Comparison of ENCODE assay signal across 23 cellular contexts in genomic region chr7:135782377-135782776, GRCh38. TPM values are rescaled to one million over a fixed set of nuclear protein-coding genes. Genes with fewer than 3 reads are reported as not detected.
A peak's percentile ranks its signal among the peaks of the same experiment; 100 is the strongest.
DNase-seq lines count a peak whose midpoint lies in the region; ATAC-seq, FAIRE-seq and TF ChIP-seq lines count a peak whose summit lies in the region.
"Had no signal": no experiment of that assay in that cellular context is flagged by ENCODE, and none has a peak within 500 bp of the region (broad histone marks: within the 10 kb centered on the region; RNA-seq: fewer than 3 reads in every experiment).

No MANE protein-coding gene starts in this region.

- FAIRE-seq in K562 (lab: Jason Lieb, UNC) = no peak
- FAIRE-seq: A204.1, D721Med, G401.6, GM12891, GM19239, HTR-8/SVneo had no signal

- H3K9ac ChIP-seq in K562 (ENCODE audit: insufficient read depth in 1 of 2, low read depth in 2 of 2, low read length in 2 of 2) = no peak overlapping the region
- H3K9ac ChIP-seq: GM23248 had no signal

- in situ Hi-C loops in K562 (cut with MboI) = no loop called here

- DNase-seq in left ventricle myocardium superior = no peak
- DNase-seq in left cardiac atrium = no peak
- DNase-seq in K562 (ENCODE audit: extremely low read depth in 1 of 4, low spot score in 3 of 4) = no peak
- DNase-seq in osteoblast (ENCODE audit: insufficient read length, low spot score, missing footprints) = no peak
- no peak for DNase-seq in dermis blood vessel endothelial cell
- DNase-seq in NCI-H748 treated with DMSO at 0.1 percent for 48 hours (lab: John Stamatoyannopoulos, UW) = no peak
- no peak for DNase-seq in mesenteric fat pad (ENCODE audit: low spot score)
- DNase-seq: ACHN; AML-193; Caco-2; CD4-positive, alpha-beta T cell; GM23248; H7; HFFc6; IMR-90 had no signal

- POLR2A ChIA-PET in K562 (lab: Yijun Ruan, JAX) = interaction anchor here (1.9 kb wide), 1 partner anchor 10 kb away, joined by 6 read pairs; no protein-coding TSS in a partner anchor

- no peaks in the 10 kb centered on the region for H3K36me3 ChIP-seq in K562 (ENCODE audit: control insufficient read depth, insufficient read depth, low read length)
- no peaks in the 10 kb centered on the region for H3K36me3 ChIP-seq in osteoblast (ENCODE audit: insufficient read depth, low read length)

- intact Hi-C loops in left ventricle myocardium superior (cut with micrococcal nuclease) = no loop called here
- intact Hi-C loops in left cardiac atrium (cut with DNase I) = no loop called here
- intact Hi-C loops in K562 (cut with micrococcal nuclease) = loop anchor here (5.0 kb wide), 1 partner anchor 110 kb away; no protein-coding TSS in a partner anchor

- H3K27me3 ChIP-seq in K562 (ENCODE audit: control insufficient read depth in 2 of 2, insufficient read depth in 2 of 2, low read length in 2 of 2) = peaks cover 28 to 30% of the 10 kb centered on the region in 2 experiments
- no peaks in the 10 kb centered on the region for H3K27me3 ChIP-seq in osteoblast (ENCODE audit: insufficient read depth, low read length)

- 2% methylated on average over 9 of the region's 9 CpGs for WGBS in K562 (ENCODE audit: insufficient coverage, low coverage, missing lambda C conversion rate)

- H3K27ac ChIP-seq in K562 (ENCODE audit: extremely low read depth, low read depth, low read length) (no peak overlapping the region), osteoblast (ENCODE audit: low read depth, low read length) (no peak overlapping the region)
- H3K27ac ChIP-seq: C4-2B, GM23248 had no signal

- no peak for TF ChIP-seq POLR2A in K562 (conservative IDR thresholded peaks at IDR 0.05)

- H3K79me2 ChIP-seq in K562 (ENCODE audit: control insufficient read depth, insufficient read depth, low read length) (no peaks in the 10 kb centered on the region), osteoblast (ENCODE audit: insufficient read depth, low read length) (no peaks in the 10 kb centered on the region)

- H2AFZ ChIP-seq in K562 (ENCODE audit: low read depth, low read length) = no peak overlapping the region
- peak overlapping the region; percentile 6 for H2AFZ ChIP-seq in osteoblast (ENCODE audit: low read length)
- H2AFZ ChIP-seq: GM23248 had no signal

- H3K9me3 ChIP-seq in K562 (replicated peaks; ENCODE audit: control insufficient read depth, insufficient read depth, low read depth, low read length) (peaks cover 2% of the 10 kb centered on the region; the same call in 1 of the 2 replicates), osteoblast (ENCODE audit: low read depth, low read length) (peaks cover 5% of the 10 kb centered on the region)

- H3K4me3 ChIP-seq in K562 (no peak overlapping the region), osteoblast (ENCODE audit: insufficient read depth, low read length) (no peak overlapping the region)
- H3K4me3 ChIP-seq: GM23248 had no signal

- TF ChIP-seq RAD21 in K562 (CRISPR knock-in tag; conservative IDR thresholded peaks at IDR 0.05 in 1 of 2, IDR thresholded peaks at IDR 0.05 in 1 of 2) = no peak

- ATAC-seq in left ventricle myocardium superior (peak; percentile 71), left cardiac atrium (no peak), K562 (no peak)
- ATAC-seq: HCT116 had no signal

- H3K4me2 ChIP-seq in K562 (ENCODE audit: insufficient read depth, low read length) (no peak overlapping the region), osteoblast (ENCODE audit: insufficient read depth, low read length) (no peak overlapping the region)

- no TSS peak for BruUV-seq in K562 (replicated peaks; lab: Mats Ljungman, UMichigan)

- TF ChIP-seq CTCF in K562 (IDR thresholded peaks at IDR 0.05 in 2 of 3, conservative IDR thresholded peaks at IDR 0.05 in 1 of 3; ENCODE audit: insufficient read depth in 2 of 3, low read depth in 1 of 3, low read length in 3 of 3) (no peak), osteoblast (IDR thresholded peaks at IDR 0.05; ENCODE audit: extremely low read depth, low read depth, low read length) (no peak)

- H4K20me1 ChIP-seq in K562 (replicated peaks; ENCODE audit: control insufficient read depth, insufficient read depth, low read length) (no peaks in the 10 kb centered on the region), osteoblast (ENCODE audit: insufficient read depth, low read length) (no peaks in the 10 kb centered on the region)

- H3K4me1 ChIP-seq in K562 (replicated peaks in 1 of 2; ENCODE audit: control insufficient read depth in 2 of 2, insufficient read depth in 2 of 2, low read length in 2 of 2) = no peaks in the 10 kb centered on the region; a peak in 2 of 5 replicates
- no peaks in the 10 kb centered on the region for H3K4me1 ChIP-seq in osteoblast (ENCODE audit: insufficient read depth, low read length)
- H3K4me1 ChIP-seq: Caco-2 had no signal

- CTCF ChIA-PET in K562 (lab: Yijun Ruan, JAX; ENCODE audit: low intra/inter-chr PET ratio) = no interaction called here

- no peak for TF ChIP-seq EP300 in K562 (IDR thresholded peaks at IDR 0.05; ENCODE audit: low read length)

- no peaks in the 10 kb centered on the region for H3K9me1 ChIP-seq in K562 (ENCODE audit: control insufficient read depth, insufficient read depth, low read length)

TF ChIP-seq in K562, 482 proteins besides CTCF, POLR2A, EP300 and RAD21:
- TF ChIP-seq, protein P1, sequence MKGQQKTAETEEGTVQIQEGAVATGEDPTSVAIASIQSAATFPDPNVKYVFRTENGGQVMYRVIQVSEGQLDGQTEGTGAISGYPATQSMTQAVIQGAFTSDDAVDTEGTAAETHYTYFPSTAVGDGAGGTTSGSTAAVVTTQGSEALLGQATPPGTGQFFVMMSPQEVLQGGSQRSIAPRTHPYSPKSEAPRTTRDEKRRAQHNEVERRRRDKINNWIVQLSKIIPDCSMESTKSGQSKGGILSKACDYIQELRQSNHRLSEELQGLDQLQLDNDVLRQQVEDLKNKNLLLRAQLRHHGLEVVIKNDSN (CRISPR knock-in tag; IDR thresholded peaks at IDR 0.05) = peak; percentile 13; the same call in 1 of the 2 replicates
- TF ChIP-seq USF2 (CRISPR knock-in tag; IDR thresholded peaks at IDR 0.05) (peak; percentile 7; the same call in 1 of the 2 replicates), IRF2 (CRISPR knock-in tag; IDR thresholded peaks at IDR 0.05) (no peak)

RNA-seq across cellular contexts. Expression of gene FAM180A, which starts 33.8 kb away (rescaled TPM):
- 11.4 TPM for total RNA-seq in left ventricle myocardium superior
- total RNA-seq in left cardiac atrium = 1 to 10 TPM; 2.0 to 3.6 TPM
- not detected in 2 replicates for total RNA-seq in K562 (2011; cell fraction: chromatin; rRNA removed; ENCODE audit: low replicate concordance)
- total RNA-seq in K562 (2011; cell fraction: nucleolus; rRNA removed) = not detected in 2 replicates
- total RNA-seq in K562 (2011; cell fraction: nucleoplasm; rRNA removed) = not detected in 2 replicates
- total RNA-seq in K562 (2014; rRNA removed) = not detected in 2 replicates
- not detected in 2 replicates for total RNA-seq in K562 (2014; rRNA removed; fragmentation: Illumina TruSeq; extraction: Trizol)
- total RNA-seq in K562 (2015; rRNA removed; fragmentation: Illumina TruSeq; extraction: Trizol) = not detected in 2 replicates
- not detected in 2 replicates for total RNA-seq in K562 (2021)
- not detected in 2 replicates for polyA plus RNA-seq in K562 (2011; rRNA removed)
- polyA plus RNA-seq in K562 (2011; cell fraction: cytosol; rRNA removed) = not detected in 2 replicates
- not detected in 2 replicates for polyA plus RNA-seq in K562 (2011; cell fraction: nucleus; rRNA removed)
- polyA plus RNA-seq in K562 (2012) = 0.07 TPM in 1 of 2 replicates, not detected in the other
- polyA plus RNA-seq in K562 (2014; fragmentation: Illumina TruSeq; extraction: Trizol) = not detected in 2 replicates
- polyA plus RNA-seq in K562 (2014; fragmentation: Nextera tagmentation; extraction: Ambion mirVana) = not detected
- not detected in 2 replicates for polyA plus RNA-seq in K562 (2014; rRNA removed)
- not detected in 2 replicates for polyA minus RNA-seq in K562 (2011; rRNA and poly(A)+ RNA removed)
- not detected in 2 replicates for polyA minus RNA-seq in K562 (2011; cell fraction: cytosol; rRNA and poly(A)+ RNA removed)
- polyA minus RNA-seq in K562 (2011; cell fraction: nucleus; rRNA and poly(A)+ RNA removed) = not detected in 2 replicates
- total RNA-seq in osteoblast = 23.5 and 28.9 TPM in 2 replicates
- total RNA-seq in dermis blood vessel endothelial cell = not detected in 2 replicates
- total RNA-seq in mesenteric fat pad = 4.8 TPM
- total RNA-seq: Caco-2; CD4-positive, alpha-beta T cell; H7 had no signal

RNA-seq across cellular contexts. Expression of gene SLC13A4, which starts 54.4 kb away (rescaled TPM):
- 0.15 TPM for total RNA-seq in left ventricle myocardium superior
- not detected for total RNA-seq in left cardiac atrium
- 0.62 and 1.4 TPM in 2 replicates for total RNA-seq in K562 (2011; cell fraction: chromatin; rRNA removed; ENCODE audit: low replicate concordance)
- 0.39 and 0.50 TPM in 2 replicates for total RNA-seq in K562 (2011; cell fraction: nucleolus; rRNA removed)
- 0.88 and 1.2 TPM in 2 replicates for total RNA-seq in K562 (2011; cell fraction: nucleoplasm; rRNA removed)
- 0.23 and 0.45 TPM in 2 replicates for total RNA-seq in K562 (2014; rRNA removed)
- 0.22 and 0.51 TPM in 2 replicates for total RNA-seq in K562 (2014; rRNA removed; fragmentation: Illumina TruSeq; extraction: Trizol)
- 0.19 and 0.36 TPM in 2 replicates for total RNA-seq in K562 (2015; rRNA removed; fragmentation: Illumina TruSeq; extraction: Trizol)
- 0.60 and 0.66 TPM in 2 replicates for total RNA-seq in K562 (2021)
- 0.11 and 0.60 TPM in 2 replicates for polyA plus RNA-seq in K562 (2011; rRNA removed)
- 0.37 and 1.3 TPM in 2 replicates for polyA plus RNA-seq in K562 (2011; cell fraction: cytosol; rRNA removed)
- polyA plus RNA-seq in K562 (2011; cell fraction: nucleus; rRNA removed) = 0.17 and 1.1 TPM in 2 replicates
- polyA plus RNA-seq in K562 (2012) = 0.90 and 1.9 TPM in 2 replicates
- 0.86 and 1.0 TPM in 2 replicates for polyA plus RNA-seq in K562 (2014; fragmentation: Illumina TruSeq; extraction: Trizol)
- under 1 TPM; 0.27 to 0.48 TPM for polyA plus RNA-seq in K562 (2014; fragmentation: Nextera tagmentation; extraction: Ambion mirVana)
- polyA plus RNA-seq in K562 (2014; rRNA removed) = 0.41 and 0.66 TPM in 2 replicates
- 0.14 and 0.27 TPM in 2 replicates for polyA minus RNA-seq in K562 (2011; rRNA and poly(A)+ RNA removed)
- not detected in 2 replicates for polyA minus RNA-seq in K562 (2011; cell fraction: cytosol; rRNA and poly(A)+ RNA removed)
- polyA minus RNA-seq in K562 (2011; cell fraction: nucleus; rRNA and poly(A)+ RNA removed) = 0.44 TPM in 1 of 2 replicates, not detected in the other
- total RNA-seq in osteoblast = 0.36 and 0.88 TPM in 2 replicates
- total RNA-seq in dermis blood vessel endothelial cell = not detected in 2 replicates
- not detected for total RNA-seq in mesenteric fat pad
- total RNA-seq: Caco-2; CD4-positive, alpha-beta T cell; IMR-90 had no signal
